8 cellular contexts compared by ENCODE assay signal in genomic region chr2:168119519-168120141, GRCh38.
DNase-seq lines count a peak whose midpoint lies in the region; ATAC-seq, FAIRE-seq and TF ChIP-seq lines count a peak whose summit lies in the region.

No MANE protein-coding gene starts in this region.

- H3K27ac ChIP-seq in CD4-positive, alpha-beta T cell (ENCODE audit: low read depth, low read length): no peak overlapping the region
- peak overlapping the region in 27 of 59 donors; percentile 0 to 66 (median 47) for H3K27ac ChIP-seq in dorsolateral prefrontal cortex

- DNase-seq in CD4-positive, alpha-beta T cell: no peak
- DNase-seq in GM18507 (ENCODE audit: extremely low spot score, insufficient read length, low read depth) (no peak), NOMO-1 treated with DMSO at 0.1 percent for 48 hours (lab: John Stamatoyannopoulos, UW; ENCODE audit: unreplicated experiment) (peak; percentile 28), dorsolateral prefrontal cortex (no peak), mesothelial cell of epicardium (ENCODE audit: low spot score in 2 of 2, unreplicated experiment in 2 of 2) (no peak)
- no peak for DNase-seq in T-helper 2 cell treated with Interferon-gamma antibody and Interleukin-4, amounts not matched to agents 5 μg/mL and 100 μg/mL, for 36 hours (ENCODE audit: low spot score)
- DNase-seq in stimulated activated CD4-positive, alpha-beta T cell treated with anti-CD3 and anti-CD28 coated beads, Interleukin-15, amount 100 ng/mL, for 24 hours: no peak

- H3K36me3 Mint-ChIP-seq in CD4-positive, alpha-beta T cell (ENCODE audit: low read depth): peaks cover 26% of the 10 kb centered on the region
- peaks cover 5% of the 10 kb centered on the region for H3K36me3 Mint-ChIP-seq in mesothelial cell of epicardium
- peaks cover 6% of the 10 kb centered on the region for H3K36me3 Mint-ChIP-seq in T-helper 2 cell treated with Interferon-gamma antibody and Interleukin-4, amounts not matched to agents 5 μg/mL and 100 μg/mL, for 36 hours (ENCODE audit: low read depth)

- peak; percentile 29 for ATAC-seq in CD4-positive, alpha-beta T cell (ENCODE audit: poor library complexity)
- peak; percentile 60 for ATAC-seq in HG03439 (IDR thresholded peaks at IDR 0.05; ENCODE audit: unreplicated experiment)

- H3K27ac Mint-ChIP-seq in CD4-positive, alpha-beta T cell: no peak overlapping the region
- H3K27ac Mint-ChIP-seq in mesothelial cell of epicardium: no peak overlapping the region
- no peak overlapping the region for H3K27ac Mint-ChIP-seq in T-helper 2 cell treated with Interferon-gamma antibody and Interleukin-4, amounts not matched to agents 5 μg/mL and 100 μg/mL, for 36 hours

- no peaks in the 10 kb centered on the region for H3K27me3 Mint-ChIP-seq in CD4-positive, alpha-beta T cell
- H3K27me3 Mint-ChIP-seq in mesothelial cell of epicardium (ENCODE audit: low read depth): no peaks in the 10 kb centered on the region
- no peaks in the 10 kb centered on the region for H3K27me3 Mint-ChIP-seq in T-helper 2 cell treated with Interferon-gamma antibody and Interleukin-4, amounts not matched to agents 5 μg/mL and 100 μg/mL, for 36 hours (ENCODE audit: low read depth)

- no peaks in the 10 kb centered on the region for H3K4me1 Mint-ChIP-seq in CD4-positive, alpha-beta T cell (ENCODE audit: low read depth)
- H3K4me1 Mint-ChIP-seq in mesothelial cell of epicardium: no peaks in the 10 kb centered on the region
- H3K4me1 Mint-ChIP-seq in T-helper 2 cell treated with Interferon-gamma antibody and Interleukin-4, amounts not matched to agents 5 μg/mL and 100 μg/mL, for 36 hours (ENCODE audit: low read depth): no peaks in the 10 kb centered on the region

- no peaks in the 10 kb centered on the region for H3K9me3 ChIP-seq in CD4-positive, alpha-beta T cell (ENCODE audit: control insufficient read depth, low read length)

- POLR2A ChIA-PET in CD4-positive, alpha-beta T cell (lab: Charles Lee): no interaction called here

- H3K27me3 ChIP-seq in CD4-positive, alpha-beta T cell (ENCODE audit: control insufficient read depth, insufficient read depth, low read length): no peaks in the 10 kb centered on the region
- no peaks in the 10 kb centered on the region for H3K27me3 ChIP-seq in dorsolateral prefrontal cortex

- peak; percentile 49 for TF ChIP-seq CTCF in CD4-positive, alpha-beta T cell (IDR thresholded peaks at IDR 0.05)
- TF ChIP-seq CTCF in dorsolateral prefrontal cortex (IDR thresholded peaks at IDR 0.05 in 54 of 56, conservative IDR thresholded peaks at IDR 0.05 in 2 of 56; ENCODE audit: low read depth in 1 of 56, partially characterized antibody in 56 of 56) (peak; percentile 49 to 82 (median 70)), mesothelial cell of epicardium (IDR thresholded peaks at IDR 0.05; ENCODE audit: unreplicated experiment) (peak; percentile 48)

- H3K4me3 Mint-ChIP-seq in CD4-positive, alpha-beta T cell: no peak overlapping the region
- H3K4me3 Mint-ChIP-seq in mesothelial cell of epicardium: no peak overlapping the region
- no peak overlapping the region for H3K4me3 Mint-ChIP-seq in T-helper 2 cell treated with Interferon-gamma antibody and Interleukin-4, amounts not matched to agents 5 μg/mL and 100 μg/mL, for 36 hours

- FAIRE-seq in GM18507 (lab: Jason Lieb, UNC): peak; percentile 50

- intact Hi-C loops in CD4-positive, alpha-beta T cell (cut with DNase I, micrococcal nuclease): loop anchor here (2.0 kb wide), 2 partner anchors 1419 to 1581 kb away; no protein-coding TSS in a partner anchor
- intact Hi-C loops in dorsolateral prefrontal cortex (cut with DNase I): loop anchor here (5.0 to 10.0 kb wide), 5 partner anchors 152 to 995 kb away; partner anchors contain the start of gene B3GALT1 (in 1 of the 2)

- no peak overlapping the region for H3K4me3 ChIP-seq in dorsolateral prefrontal cortex

- CTCF ChIA-PET in CD4-positive, alpha-beta T cell (lab: Charles Lee): interaction anchor here (1.0 to 2.1 kb wide), 7 partner anchors 9 to 150 kb away, joined by 3 to 10 read pairs (median 4); no protein-coding TSS in a partner anchor

- H3K9me3 Mint-ChIP-seq in CD4-positive, alpha-beta T cell: no peaks in the 10 kb centered on the region
- H3K9me3 Mint-ChIP-seq in mesothelial cell of epicardium: no peaks in the 10 kb centered on the region
- H3K9me3 Mint-ChIP-seq in T-helper 2 cell treated with Interferon-gamma antibody and Interleukin-4, amounts not matched to agents 5 μg/mL and 100 μg/mL, for 36 hours: peaks cover 4% of the 10 kb centered on the region
